Comparison of ENCODE assay signal across 8 cellular contexts in genomic region chr17:30905742-30906100, GRCh38. TPM values are rescaled to one million over a fixed set of nuclear protein-coding genes. Genes with fewer than 3 reads are reported as not detected.
DNase-seq lines count a peak whose midpoint lies in the region; ATAC-seq and TF ChIP-seq lines count a peak whose summit lies in the region.

No MANE protein-coding gene starts in this region.

- TF ChIP-seq CTCF in BE2C (IDR thresholded peaks at IDR 0.05; ENCODE audit: low read depth, low read length) (no peak), breast epithelium (IDR thresholded peaks at IDR 0.05) (no peak), left lung (IDR thresholded peaks at IDR 0.05) (no peak)

- TF ChIP-seq POLR2A in breast epithelium (IDR thresholded peaks at IDR 0.05): no peak

- H3K27ac ChIP-seq in breast epithelium (peak overlapping the region; percentile 82 to 89), left lung (peak overlapping the region; percentile 93 to 94)

- intact Hi-C loops in breast epithelium (cut with DNase I; ENCODE audit: low total_unique reads) (no loop called here), left lung (cut with DNase I) (no loop called here)

- DNase-seq in BE2C: no peak
- peak; percentile 5 for DNase-seq in LoVo (ENCODE audit: low spot score)
- DNase-seq in breast epithelium (ENCODE audit: low spot score in 2 of 2): no peak
- no peak for DNase-seq in left lung
- DNase-seq in superior temporal gyrus (ENCODE audit: extremely low spot score): peak; percentile 27
- no peak for DNase-seq in NCI-H446 treated with DMSO at 0.1 percent for 48 hours (lab: John Stamatoyannopoulos, UW)
- no peak for DNase-seq in activated gamma-delta T cell treated with Interleukin-2 at 50 U/mL for 16 hours

- H3K4me3 ChIP-seq in BE2C (ENCODE audit: low read depth, low read length): peak overlapping the region; percentile 91
- H3K4me3 ChIP-seq in breast epithelium: peak overlapping the region; percentile 71 to 72 (median 72)
- H3K4me3 ChIP-seq in left lung: peak overlapping the region; percentile 80 to 81

- H3K27me3 ChIP-seq in BE2C: no peaks in the 10 kb centered on the region
- H3K27me3 ChIP-seq in breast epithelium: no peaks in the 10 kb centered on the region
- no peaks in the 10 kb centered on the region for H3K27me3 ChIP-seq in left lung

- H3K9me3 ChIP-seq in BE2C: no peaks in the 10 kb centered on the region
- no peaks in the 10 kb centered on the region for H3K9me3 ChIP-seq in breast epithelium
- no peaks in the 10 kb centered on the region for H3K9me3 ChIP-seq in left lung

- H3K36me3 ChIP-seq in BE2C (no peaks in the 10 kb centered on the region), breast epithelium (no peaks in the 10 kb centered on the region), left lung (peaks cover 0 to 28% of the 10 kb centered on the region in 2 donors)

- peak; percentile 36 for ATAC-seq in GM19395 (IDR thresholded peaks at IDR 0.05; ENCODE audit: unreplicated experiment)
- peak; percentile 49 for ATAC-seq in left lung

- H3K4me1 ChIP-seq in BE2C (no peaks in the 10 kb centered on the region), breast epithelium (no peaks in the 10 kb centered on the region), left lung (peaks cover 5 to 26% of the 10 kb centered on the region in 2 donors)

RNA-seq across cellular contexts. Expression of gene TEFM, which starts 0.3 kb away (rescaled TPM):
- polyA plus RNA-seq in BE2C (2012; ENCODE audit: insufficient read depth, insufficient read length, low read depth): 5.5 TPM
- total RNA-seq in breast epithelium: 10 to 100 TPM in 2 of 3 donors, 1 to 10 TPM in 1; 5.1 to 29.6 (median 13.8) TPM
- 10 to 100 TPM; 14.0 to 14.9 TPM for total RNA-seq in left lung

RNA-seq across cellular contexts. Expression of gene ADAP2, which starts 16.0 kb away (rescaled TPM):
- polyA plus RNA-seq in BE2C (2012; ENCODE audit: insufficient read depth, insufficient read length, low read depth): not detected
- 10 to 100 TPM in 2 of 3 donors, 1 to 10 TPM in 1; 7.5 to 40.0 (median 12.3) TPM for total RNA-seq in breast epithelium
- 10 to 100 TPM; 23.3 to 46.1 TPM for total RNA-seq in left lung

Comparison
In these comparisons a context has a peak if more than half of its experiments do, and no peak if none do; other contexts are left out.
1. DNase-seq: peak in LoVo (single experiment) and superior temporal gyrus (single experiment); none in BE2C (single experiment), breast epithelium (0 of 2), left lung (0 of 2), NCI-H446 treated with DMSO at 0.1 percent for 48 hours (single experiment) and activated gamma-delta T cell treated with Interleukin-2 at 50 U/mL for 16 hours (single experiment).
2. Peak in every context shown above with its lines, with median percentiles within 50 percentile points of each other: H3K4me3 ChIP-seq.